Comparison of ENCODE assay signal across 1 cellular context in the genomic region with DNA sequence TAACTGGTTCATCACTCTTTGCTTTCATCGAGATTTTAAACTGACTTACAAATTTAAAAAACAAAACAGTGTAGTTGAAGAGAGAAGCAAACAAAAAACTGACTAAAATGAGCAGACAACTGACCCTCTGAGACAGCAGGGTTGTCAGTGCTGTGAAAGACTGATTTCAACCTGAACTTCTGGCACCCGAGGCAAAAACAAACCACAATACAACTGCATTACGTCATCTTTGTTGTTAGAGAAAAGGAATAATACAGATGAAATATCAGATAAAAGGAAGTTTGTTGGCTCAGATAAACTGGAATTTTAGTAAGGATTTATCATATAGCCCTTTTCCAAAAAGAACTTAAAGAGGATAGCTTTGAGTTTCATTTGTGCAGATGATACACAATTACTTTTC.
A peak's percentile ranks its signal among the peaks of the same experiment; 100 is the strongest.
TF ChIP-seq lines count a peak whose summit lies in the region.

No MANE protein-coding gene starts in this region.

TF ChIP-seq in GM12878, 131 proteins besides CTCF, POLR2A, EP300 and RAD21:
- no peak for TF ChIP-seq STAT1 (conservative IDR thresholded peaks at IDR 0.05)
- TF ChIP-seq RUNX3 (IDR thresholded peaks at IDR 0.05; ENCODE audit: low read length), result peak; percentile 29; the same call in 1 of the 2 replicates
- peak; percentile 76; the same call in 1 of the 2 replicates for TF ChIP-seq ATF7 (IDR thresholded peaks at IDR 0.05; ENCODE audit: low read depth)
- TF ChIP-seq POU2F2 (IDR thresholded peaks at IDR 0.05; ENCODE audit: borderline replicate concordance, low read depth, low read length), result no peak
